ENCODE assay signal across 15 cellular contexts in the genomic region with DNA sequence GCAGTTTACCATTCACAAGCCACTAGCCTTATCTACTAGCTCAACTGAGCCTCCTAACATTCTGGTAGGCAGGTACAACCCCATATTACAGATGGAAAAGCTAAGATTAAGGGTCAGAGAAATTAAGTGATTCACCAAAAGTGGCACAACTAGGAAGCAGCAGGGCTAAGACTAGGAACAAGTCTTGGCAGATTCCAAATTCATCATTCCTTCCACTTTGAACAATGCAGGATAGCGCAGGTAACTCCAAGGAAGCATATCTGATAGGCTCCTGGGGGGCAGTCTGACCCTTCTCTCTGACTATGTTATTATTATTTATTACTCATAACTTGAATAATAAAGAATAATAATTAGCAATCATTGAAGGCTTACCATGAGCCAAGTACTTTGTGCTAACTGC. TPM values are rescaled to one million over a fixed set of nuclear protein-coding genes. Genes with fewer than 3 reads are reported as not detected.
"Had no signal": no experiment of that assay in that cellular context is flagged by ENCODE, and none has a peak within 500 bp of the region (broad histone marks: within the 10 kb centered on the region; RNA-seq: fewer than 3 reads in every experiment).

No MANE protein-coding gene starts in this region.

- DNase-seq: activated effector memory CD4-positive, alpha-beta T cell treated with Interleukin-2 at 50 U/mL for 16 hours; activated T-cell treated with anti-CD3 and anti-CD28 coated beads for 4 hours; aorta; mucosa of descending colon; RPMI8226; tibial artery had no signal

- H3K27me3 ChIP-seq: cardiac muscle cell, gastroesophageal sphincter, hepatocyte, tibial artery had no signal

- H3K4me2 ChIP-seq: hepatocyte had no signal

- H3K4me3 Mint-ChIP-seq: activated naive CD8-positive, alpha-beta T cell; natural killer cell treated with Interleukin-12 subunit alpha and Interleukin-12 subunit beta and Interleukin-15 and Interleukin-18, amount 100 ng/mL, for 72 hours; stimulated activated effector memory CD8-positive, alpha-beta T cell treated with anti-CD3 and anti-CD28 coated beads, Interleukin-12 subunit alpha, Interleukin-12 subunit beta, amount 100 ng/mL, for 72 hours had no signal

- H3K4me3 ChIP-seq: cardiac muscle cell, gastroesophageal sphincter, hepatocyte, mucosa of descending colon, tibial artery had no signal

- H3K9me3 ChIP-seq: gastroesophageal sphincter, mucosa of descending colon, tibial artery had no signal

- H3K27ac ChIP-seq: hepatocyte, VCaP had no signal

- H3K36me3 Mint-ChIP-seq: activated naive CD8-positive, alpha-beta T cell had no signal

- H3K9me3 Mint-ChIP-seq: natural killer cell treated with Interleukin-12 subunit alpha and Interleukin-12 subunit beta and Interleukin-15 and Interleukin-18, amount 100 ng/mL, for 72 hours; stimulated activated effector memory CD8-positive, alpha-beta T cell treated with anti-CD3 and anti-CD28 coated beads, Interleukin-12 subunit alpha, Interleukin-12 subunit beta, amount 100 ng/mL, for 72 hours had no signal

- H3K27me3 Mint-ChIP-seq: activated naive CD8-positive, alpha-beta T cell; natural killer cell treated with Interleukin-12 subunit alpha and Interleukin-12 subunit beta and Interleukin-15 and Interleukin-18, amount 100 ng/mL, for 72 hours had no signal

- H3K36me3 ChIP-seq: cardiac muscle cell had no signal

- H3K79me2 ChIP-seq: hepatocyte had no signal

- ATAC-seq: gastroesophageal sphincter; mucosa of descending colon; natural killer cell treated with Interleukin-12 subunit alpha and Interleukin-12 subunit beta and Interleukin-15 and Interleukin-18, amount 100 ng/mL, for 72 hours; stimulated activated effector memory CD8-positive, alpha-beta T cell treated with anti-CD3 and anti-CD28 coated beads, Interleukin-12 subunit alpha, Interleukin-12 subunit beta, amount 100 ng/mL, for 72 hours had no signal

- H2AFZ ChIP-seq: hepatocyte had no signal

- H3K27ac Mint-ChIP-seq: activated naive CD8-positive, alpha-beta T cell; stimulated activated effector memory CD8-positive, alpha-beta T cell treated with anti-CD3 and anti-CD28 coated beads, Interleukin-12 subunit alpha, Interleukin-12 subunit beta, amount 100 ng/mL, for 72 hours had no signal

RNA-seq across cellular contexts. Expression of gene SLC4A9, which starts 22.1 kb away (rescaled TPM):
- total RNA-seq: activated CD8-positive, alpha-beta memory T cell treated with anti-CD3 and anti-CD28 coated beads for 36 hours; aorta; cardiac muscle cell; gastroesophageal sphincter; natural killer cell treated with Interleukin-12 subunit alpha and Interleukin-12 subunit beta and Interleukin-15 and Interleukin-18, amount 100 ng/mL, for 72 hours; pulmonary artery endothelial cell had no signal
- polyA plus RNA-seq: aorta, cardiac muscle cell had no signal
